Comparison of ENCODE assay signal across 8 cellular contexts in genomic region chr18:6543330-6543908, GRCh38.
DNase-seq lines count a peak whose midpoint lies in the region; ATAC-seq and TF ChIP-seq lines count a peak whose summit lies in the region.

No MANE protein-coding gene starts in this region.

- H3K27me3 ChIP-seq in mesendoderm (ENCODE audit: insufficient read depth, low read length, poor library complexity), result no peaks in the 10 kb centered on the region
- H3K27me3 ChIP-seq in CD4-positive, alpha-beta T cell (ENCODE audit: control insufficient read depth, insufficient read depth, low read length), result no peaks in the 10 kb centered on the region

- no peak for DNase-seq in activated CD8-positive, alpha-beta T cell treated with anti-CD3 and anti-CD28 coated beads for 36 hours
- DNase-seq in activated CD8-positive, alpha-beta T cell treated with anti-CD3 and anti-CD28 coated beads, Interleukin-2, amount 10 ng/mL, durations not matched to agents 7 days and 5 days, result no peak
- DNase-seq in NCI-H226, result peak; percentile 38
- DNase-seq in cerebellum (ENCODE audit: low spot score), result peak; percentile 46
- DNase-seq in mesendoderm, result peak; percentile 74
- no peak for DNase-seq in CD4-positive, alpha-beta T cell
- DNase-seq in activated CD8-positive, alpha-beta memory T cell treated with anti-CD3 and anti-CD28 coated beads, Interleukin-2, amount 50 U/mL, for 4 hours, result no peak
- DNase-seq in activated naive CD4-positive, alpha-beta T cell treated with anti-CD3 and anti-CD28 coated beads, Interleukin-2, amount 10 ng/mL, durations not matched to agents 7 days and 5 days, result no peak

- H3K36me3 ChIP-seq in mesendoderm (ENCODE audit: control insufficient read depth, insufficient read depth, low read length), result no peaks in the 10 kb centered on the region

- H3K4me3 Mint-ChIP-seq in activated CD8-positive, alpha-beta T cell treated with anti-CD3 and anti-CD28 coated beads for 36 hours, result no peak overlapping the region
- H3K4me3 Mint-ChIP-seq in activated CD8-positive, alpha-beta T cell treated with anti-CD3 and anti-CD28 coated beads, Interleukin-2, amount 10 ng/mL, durations not matched to agents 7 days and 5 days, result no peak overlapping the region
- H3K4me3 Mint-ChIP-seq in CD4-positive, alpha-beta T cell, result no peak overlapping the region
- H3K4me3 Mint-ChIP-seq in activated naive CD4-positive, alpha-beta T cell treated with anti-CD3 and anti-CD28 coated beads, Interleukin-2, amount 10 ng/mL, durations not matched to agents 7 days and 5 days, result no peak overlapping the region

- TF ChIP-seq CTCF in activated CD8-positive, alpha-beta T cell treated with anti-CD3 and anti-CD28 coated beads for 36 hours (IDR thresholded peaks at IDR 0.05), result peak; percentile 38
- no peak for TF ChIP-seq CTCF in CD4-positive, alpha-beta T cell (IDR thresholded peaks at IDR 0.05)

- H3K18ac ChIP-seq in mesendoderm (ENCODE audit: low read length), result no peak overlapping the region

- no peak overlapping the region for H3K23ac ChIP-seq in mesendoderm (ENCODE audit: low read length)

- no peaks in the 10 kb centered on the region for H3K79me2 ChIP-seq in mesendoderm (ENCODE audit: control insufficient read depth, insufficient read depth, low read length)

- H4K5ac ChIP-seq in mesendoderm (ENCODE audit: low read length), result peak overlapping the region; percentile 64

- H2BK15ac ChIP-seq in mesendoderm (replicated peaks; ENCODE audit: low read depth), result no peak overlapping the region

- H2BK120ac ChIP-seq in mesendoderm (ENCODE audit: low read depth, low read length), result no peak overlapping the region

- H3K27me3 Mint-ChIP-seq in activated CD8-positive, alpha-beta T cell treated with anti-CD3 and anti-CD28 coated beads for 36 hours, result peaks cover 1% of the 10 kb centered on the region
- H3K27me3 Mint-ChIP-seq in activated CD8-positive, alpha-beta T cell treated with anti-CD3 and anti-CD28 coated beads, Interleukin-2, amount 10 ng/mL, durations not matched to agents 7 days and 5 days (ENCODE audit: low read depth), result no peaks in the 10 kb centered on the region
- H3K27me3 Mint-ChIP-seq in CD4-positive, alpha-beta T cell, result no peaks in the 10 kb centered on the region
- H3K27me3 Mint-ChIP-seq in activated naive CD4-positive, alpha-beta T cell treated with anti-CD3 and anti-CD28 coated beads, Interleukin-2, amount 10 ng/mL, durations not matched to agents 7 days and 5 days, result no peaks in the 10 kb centered on the region

- H3K9ac ChIP-seq in mesendoderm (ENCODE audit: low read length), result no peak overlapping the region

- CTCF ChIA-PET in activated CD8-positive, alpha-beta T cell treated with anti-CD3 and anti-CD28 coated beads for 36 hours (lab: Charles Lee), result interaction anchor here (0.7 to 3.5 kb wide), 4 partner anchors 12 to 343 kb away, joined by 3 to 17 read pairs (median 3); no protein-coding TSS in a partner anchor
- CTCF ChIA-PET in activated CD8-positive, alpha-beta T cell treated with anti-CD3 and anti-CD28 coated beads, Interleukin-2, amount 10 ng/mL, durations not matched to agents 7 days and 5 days (lab: Charles Lee), result interaction anchor here (0.9 to 1.1 kb wide), 2 partner anchors 342 to 634 kb away, joined by 3 read pairs; no protein-coding TSS in a partner anchor
- CTCF ChIA-PET in CD4-positive, alpha-beta T cell (lab: Charles Lee), result no interaction called here
- CTCF ChIA-PET in activated naive CD4-positive, alpha-beta T cell treated with anti-CD3 and anti-CD28 coated beads, Interleukin-2, amount 10 ng/mL, durations not matched to agents 7 days and 5 days (lab: Charles Lee), result interaction anchor here (1.5 kb wide), 1 partner anchor 342 kb away, joined by 9 read pairs; no protein-coding TSS in a partner anchor

- no peak overlapping the region for H4K8ac ChIP-seq in mesendoderm (ENCODE audit: low read depth, low read length)

- no peaks in the 10 kb centered on the region for H3K9me3 ChIP-seq in CD4-positive, alpha-beta T cell (ENCODE audit: control insufficient read depth, low read length)

- no peaks in the 10 kb centered on the region for H3K36me3 Mint-ChIP-seq in activated CD8-positive, alpha-beta T cell treated with anti-CD3 and anti-CD28 coated beads for 36 hours (ENCODE audit: low read depth)
- H3K36me3 Mint-ChIP-seq in activated CD8-positive, alpha-beta T cell treated with anti-CD3 and anti-CD28 coated beads, Interleukin-2, amount 10 ng/mL, durations not matched to agents 7 days and 5 days (ENCODE audit: low read depth), result no peaks in the 10 kb centered on the region
- no peaks in the 10 kb centered on the region for H3K36me3 Mint-ChIP-seq in CD4-positive, alpha-beta T cell (ENCODE audit: low read depth)
- H3K36me3 Mint-ChIP-seq in activated naive CD4-positive, alpha-beta T cell treated with anti-CD3 and anti-CD28 coated beads, Interleukin-2, amount 10 ng/mL, durations not matched to agents 7 days and 5 days, result no peaks in the 10 kb centered on the region

- H2AK5ac ChIP-seq in mesendoderm (ENCODE audit: low read length), result no peak overlapping the region

- no peaks in the 10 kb centered on the region for H3K4me1 Mint-ChIP-seq in activated CD8-positive, alpha-beta T cell treated with anti-CD3 and anti-CD28 coated beads for 36 hours (ENCODE audit: low read depth)
- no peaks in the 10 kb centered on the region for H3K4me1 Mint-ChIP-seq in activated CD8-positive, alpha-beta T cell treated with anti-CD3 and anti-CD28 coated beads, Interleukin-2, amount 10 ng/mL, durations not matched to agents 7 days and 5 days (ENCODE audit: low read depth)
- H3K4me1 Mint-ChIP-seq in CD4-positive, alpha-beta T cell (ENCODE audit: low read depth), result no peaks in the 10 kb centered on the region
- H3K4me1 Mint-ChIP-seq in activated naive CD4-positive, alpha-beta T cell treated with anti-CD3 and anti-CD28 coated beads, Interleukin-2, amount 10 ng/mL, durations not matched to agents 7 days and 5 days, result no peaks in the 10 kb centered on the region

- H3K4me1 ChIP-seq in mesendoderm (ENCODE audit: control insufficient read depth, low read depth, low read length), result no peaks in the 10 kb centered on the region

- H3K27ac ChIP-seq in mesendoderm (ENCODE audit: low read depth, low read length), result no peak overlapping the region
- no peak overlapping the region for H3K27ac ChIP-seq in CD4-positive, alpha-beta T cell (ENCODE audit: low read depth, low read length)

- H3K9me3 Mint-ChIP-seq in activated CD8-positive, alpha-beta T cell treated with anti-CD3 and anti-CD28 coated beads for 36 hours, result peaks cover 3% of the 10 kb centered on the region
- no peaks in the 10 kb centered on the region for H3K9me3 Mint-ChIP-seq in activated CD8-positive, alpha-beta T cell treated with anti-CD3 and anti-CD28 coated beads, Interleukin-2, amount 10 ng/mL, durations not matched to agents 7 days and 5 days (ENCODE audit: insufficient read depth)
- H3K9me3 Mint-ChIP-seq in CD4-positive, alpha-beta T cell, result no peaks in the 10 kb centered on the region
- no peaks in the 10 kb centered on the region for H3K9me3 Mint-ChIP-seq in activated naive CD4-positive, alpha-beta T cell treated with anti-CD3 and anti-CD28 coated beads, Interleukin-2, amount 10 ng/mL, durations not matched to agents 7 days and 5 days

- no CpG with 5 or more reads among the region's 8 CpGs for WGBS in mesendoderm (ENCODE audit: extremely low coverage, insufficient coverage, low lambda C conversion rate)

- H3K4ac ChIP-seq in mesendoderm (ENCODE audit: low read depth, low read length), result no peak overlapping the region

- no peak overlapping the region for H3K27ac Mint-ChIP-seq in activated CD8-positive, alpha-beta T cell treated with anti-CD3 and anti-CD28 coated beads for 36 hours
- H3K27ac Mint-ChIP-seq in activated CD8-positive, alpha-beta T cell treated with anti-CD3 and anti-CD28 coated beads, Interleukin-2, amount 10 ng/mL, durations not matched to agents 7 days and 5 days, result no peak overlapping the region
- no peak overlapping the region for H3K27ac Mint-ChIP-seq in CD4-positive, alpha-beta T cell
- H3K27ac Mint-ChIP-seq in activated naive CD4-positive, alpha-beta T cell treated with anti-CD3 and anti-CD28 coated beads, Interleukin-2, amount 10 ng/mL, durations not matched to agents 7 days and 5 days, result no peak overlapping the region

- POLR2A ChIA-PET in activated CD8-positive, alpha-beta T cell treated with anti-CD3 and anti-CD28 coated beads for 36 hours (lab: Charles Lee), result no interaction called here
- POLR2A ChIA-PET in activated CD8-positive, alpha-beta T cell treated with anti-CD3 and anti-CD28 coated beads, Interleukin-2, amount 10 ng/mL, durations not matched to agents 7 days and 5 days (lab: Charles Lee), result no interaction called here
- POLR2A ChIA-PET in CD4-positive, alpha-beta T cell (lab: Charles Lee), result no interaction called here

- no peaks in the 10 kb centered on the region for H3K79me1 ChIP-seq in mesendoderm (ENCODE audit: low read length)

- H3K56ac ChIP-seq in mesendoderm (ENCODE audit: low read length), result peak overlapping the region; percentile 4

- no peak overlapping the region for H3K4me3 ChIP-seq in mesendoderm (ENCODE audit: low read length)

- no peak for ATAC-seq in activated CD8-positive, alpha-beta T cell treated with anti-CD3 and anti-CD28 coated beads for 36 hours
- no peak for ATAC-seq in activated CD8-positive, alpha-beta T cell treated with anti-CD3 and anti-CD28 coated beads, Interleukin-2, amount 10 ng/mL, durations not matched to agents 7 days and 5 days
- ATAC-seq in CD4-positive, alpha-beta T cell (ENCODE audit: poor library complexity), result no peak

- H2BK5ac ChIP-seq in mesendoderm (ENCODE audit: low read length), result no peak overlapping the region

- no peak overlapping the region for H3K4me2 ChIP-seq in mesendoderm (ENCODE audit: low read length)

- intact Hi-C loops in activated CD8-positive, alpha-beta T cell treated with anti-CD3 and anti-CD28 coated beads for 36 hours (cut with micrococcal nuclease), result loop anchor here (5.0 kb wide), 1 partner anchor 344 kb away; no protein-coding TSS in a partner anchor
- intact Hi-C loops in CD4-positive, alpha-beta T cell (cut with DNase I, micrococcal nuclease), result no loop called here

Comparison
In these comparisons a context has a peak if more than half of its experiments do, and no peak if none do; other contexts are left out.
1. DNase-seq: peak in NCI-H226 (single experiment), cerebellum (single experiment) and mesendoderm (single experiment); none in activated CD8-positive, alpha-beta T cell treated with anti-CD3 and anti-CD28 coated beads for 36 hours (single experiment), activated CD8-positive, alpha-beta T cell treated with anti-CD3 and anti-CD28 coated beads, Interleukin-2, amount 10 ng/mL, durations not matched to agents 7 days and 5 days (single experiment), CD4-positive, alpha-beta T cell (0 of 10), activated CD8-positive, alpha-beta memory T cell treated with anti-CD3 and anti-CD28 coated beads, Interleukin-2, amount 50 U/mL, for 4 hours (single experiment) and activated naive CD4-positive, alpha-beta T cell treated with anti-CD3 and anti-CD28 coated beads, Interleukin-2, amount 10 ng/mL, durations not matched to agents 7 days and 5 days (single experiment).